In the genomic region with DNA sequence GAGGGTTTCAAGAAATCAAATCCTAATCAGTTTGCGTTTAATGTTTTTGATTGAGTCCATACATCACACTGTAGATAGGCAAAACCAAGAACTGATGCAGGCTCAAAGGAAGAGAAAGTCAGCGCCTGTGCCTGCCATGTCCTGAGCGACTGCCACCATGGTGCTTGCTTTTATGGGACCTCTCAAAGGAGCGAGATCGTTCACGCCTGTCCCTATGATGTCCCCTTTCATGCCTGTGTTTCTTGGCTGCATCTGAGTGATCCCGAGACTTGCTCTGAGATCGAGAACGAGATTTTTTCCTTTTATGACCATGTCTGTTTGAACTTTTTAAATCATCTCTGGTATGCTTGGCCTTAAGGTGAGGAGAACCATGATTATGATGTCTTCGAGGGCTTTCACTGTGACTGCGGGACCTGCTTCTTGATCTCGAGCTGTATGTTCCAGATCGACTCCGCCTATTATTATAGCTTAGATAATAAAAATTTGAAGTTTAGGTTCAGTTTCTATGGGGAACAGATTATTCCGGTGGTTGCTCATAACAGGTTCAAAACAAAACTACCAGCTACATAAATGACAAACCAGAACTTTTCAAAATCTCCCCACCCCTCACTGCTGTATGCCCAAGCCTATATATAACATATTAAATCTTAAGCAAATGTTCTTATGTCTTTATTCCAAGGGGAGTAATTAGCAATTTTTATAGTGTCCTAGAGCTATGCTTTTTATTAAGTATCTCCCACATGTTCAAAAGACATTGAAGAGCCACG, we compare ENCODE assay signal across 14 cellular contexts. TPM values are rescaled to one million over a fixed set of nuclear protein-coding genes. Genes with fewer than 3 reads are reported as not detected.
DNase-seq lines count a peak whose midpoint lies in the region; ATAC-seq lines count a peak whose summit lies in the region.
"Had no signal": no experiment of that assay in that cellular context is flagged by ENCODE, and none has a peak within 500 bp of the region (broad histone marks: within the 10 kb centered on the region; RNA-seq: fewer than 3 reads in every experiment).

No MANE protein-coding gene starts in this region.

- H3K9me3 Mint-ChIP-seq in activated T-cell treated with anti-CD3 and anti-CD28 coated beads, Interleukin-2, amount 50 U/mL, for 4 hours, result no peaks in the 10 kb centered on the region
- H3K9me3 Mint-ChIP-seq in activated naive CD8-positive, alpha-beta T cell (ENCODE audit: low read depth), result no peaks in the 10 kb centered on the region
- H3K9me3 Mint-ChIP-seq in stimulated activated effector memory CD8-positive, alpha-beta T cell treated with anti-CD3 and anti-CD28 coated beads, Interleukin-12 subunit alpha, Interleukin-12 subunit beta, amount 100 ng/mL, for 72 hours, result no peaks in the 10 kb centered on the region
- H3K9me3 Mint-ChIP-seq: immature natural killer cell; T-helper 2 cell treated with Interferon-gamma antibody and Interleukin-4, amounts not matched to agents 5 μg/mL and 100 μg/mL, for 36 hours had no signal

- DNase-seq in activated T-cell treated with anti-CD3 and anti-CD28 coated beads, Interleukin-2, amount 50 U/mL, for 4 hours, result no peak
- no peak for DNase-seq in activated T-cell treated with anti-CD3 and anti-CD28 coated beads, Interleukin-2, amount 50 U/mL, for 1 hour
- no peak for DNase-seq in stimulated activated effector memory CD8-positive, alpha-beta T cell treated with anti-CD3 and anti-CD28 coated beads, Interleukin-12 subunit alpha, Interleukin-12 subunit beta, amount 100 ng/mL, for 72 hours (ENCODE audit: low spot score in 2 of 2)
- DNase-seq: central memory CD4-positive, alpha-beta T cell; immature natural killer cell; NCI-H1694 treated with DMSO at 0.1 percent for 48 hours; NCI-H526 treated with DMSO at 0.1 percent for 48 hours; spleen had no signal

- peaks cover 62% of the 10 kb centered on the region for H3K36me3 Mint-ChIP-seq in activated T-cell treated with anti-CD3 and anti-CD28 coated beads, Interleukin-2, amount 50 U/mL, for 4 hours (ENCODE audit: insufficient read depth)
- H3K36me3 Mint-ChIP-seq in activated naive CD8-positive, alpha-beta T cell, result peaks cover 13% of the 10 kb centered on the region
- peaks cover 100% of the 10 kb centered on the region for H3K36me3 Mint-ChIP-seq in stimulated activated effector memory CD8-positive, alpha-beta T cell treated with anti-CD3 and anti-CD28 coated beads, Interleukin-12 subunit alpha, Interleukin-12 subunit beta, amount 100 ng/mL, for 72 hours

- H3K27me3 Mint-ChIP-seq in activated T-cell treated with anti-CD3 and anti-CD28 coated beads, Interleukin-2, amount 50 U/mL, for 4 hours (ENCODE audit: low read depth), result no peaks in the 10 kb centered on the region
- H3K27me3 Mint-ChIP-seq in activated naive CD8-positive, alpha-beta T cell, result no peaks in the 10 kb centered on the region

- H3K4me1 Mint-ChIP-seq in activated T-cell treated with anti-CD3 and anti-CD28 coated beads, Interleukin-2, amount 50 U/mL, for 4 hours (ENCODE audit: low read depth), result peaks cover 34% of the 10 kb centered on the region
- peaks cover 49% of the 10 kb centered on the region for H3K4me1 Mint-ChIP-seq in activated naive CD8-positive, alpha-beta T cell (ENCODE audit: low read depth)
- H3K4me1 Mint-ChIP-seq in stimulated activated effector memory CD8-positive, alpha-beta T cell treated with anti-CD3 and anti-CD28 coated beads, Interleukin-12 subunit alpha, Interleukin-12 subunit beta, amount 100 ng/mL, for 72 hours, result peaks cover 24% of the 10 kb centered on the region

- peak overlapping the region; percentile 41 for H3K27ac Mint-ChIP-seq in activated naive CD8-positive, alpha-beta T cell
- H3K27ac Mint-ChIP-seq in stimulated activated effector memory CD8-positive, alpha-beta T cell treated with anti-CD3 and anti-CD28 coated beads, Interleukin-12 subunit alpha, Interleukin-12 subunit beta, amount 100 ng/mL, for 72 hours, result peak overlapping the region; percentile 81
- H3K27ac Mint-ChIP-seq: T-helper 2 cell treated with Interferon-gamma antibody and Interleukin-4, amounts not matched to agents 5 μg/mL and 100 μg/mL, for 36 hours had no signal

- H3K4me3 Mint-ChIP-seq in activated T-cell treated with anti-CD3 and anti-CD28 coated beads, Interleukin-2, amount 50 U/mL, for 4 hours, result no peak overlapping the region
- no peak overlapping the region for H3K4me3 Mint-ChIP-seq in activated naive CD8-positive, alpha-beta T cell
- no peak overlapping the region for H3K4me3 Mint-ChIP-seq in stimulated activated effector memory CD8-positive, alpha-beta T cell treated with anti-CD3 and anti-CD28 coated beads, Interleukin-12 subunit alpha, Interleukin-12 subunit beta, amount 100 ng/mL, for 72 hours
- H3K4me3 Mint-ChIP-seq: immature natural killer cell; T-helper 2 cell treated with Interferon-gamma antibody and Interleukin-4, amounts not matched to agents 5 μg/mL and 100 μg/mL, for 36 hours had no signal

- peak; percentile 59 to 62 for ATAC-seq in activated T-cell treated with anti-CD3 and anti-CD28 coated beads, Interleukin-2, amount 50 U/mL, for 4 hours
- ATAC-seq in HG02798 (IDR thresholded peaks at IDR 0.05; ENCODE audit: poor library complexity, unreplicated experiment) (peak; percentile 47), esophagus mucosa (no peak), HG03432 (IDR thresholded peaks at IDR 0.05; ENCODE audit: unreplicated experiment) (no peak), GM21423 (IDR thresholded peaks at IDR 0.05; ENCODE audit: unreplicated experiment) (no peak)
- ATAC-seq in stimulated activated effector memory CD8-positive, alpha-beta T cell treated with anti-CD3 and anti-CD28 coated beads, Interleukin-12 subunit alpha, Interleukin-12 subunit beta, amount 100 ng/mL, for 72 hours, result peak; percentile 86

RNA-seq across cellular contexts. Expression of gene CCNL1, which starts 11.6 kb away (rescaled TPM):
- 100 to 1,000 TPM; 138 to 152 (median 151) TPM for total RNA-seq in activated T-cell treated with anti-CD3 and anti-CD28 coated beads, Interleukin-2, amount 50 U/mL, for 4 hours
- total RNA-seq in esophagus mucosa, result 59.5 TPM

Comparison
In these comparisons a context has a peak if more than half of its experiments do, and no peak if none do; other contexts are left out.
1. ATAC-seq: peak in activated T-cell treated with anti-CD3 and anti-CD28 coated beads, Interleukin-2, amount 50 U/mL, for 4 hours (2 of 2), HG02798 (single experiment) and stimulated activated effector memory CD8-positive, alpha-beta T cell treated with anti-CD3 and anti-CD28 coated beads, Interleukin-12 subunit alpha, Interleukin-12 subunit beta, amount 100 ng/mL, for 72 hours (single experiment); none in esophagus mucosa (single experiment), HG03432 (single experiment) and GM21423 (single experiment).